16 cellular contexts compared by ENCODE assay signal in the genomic region with DNA sequence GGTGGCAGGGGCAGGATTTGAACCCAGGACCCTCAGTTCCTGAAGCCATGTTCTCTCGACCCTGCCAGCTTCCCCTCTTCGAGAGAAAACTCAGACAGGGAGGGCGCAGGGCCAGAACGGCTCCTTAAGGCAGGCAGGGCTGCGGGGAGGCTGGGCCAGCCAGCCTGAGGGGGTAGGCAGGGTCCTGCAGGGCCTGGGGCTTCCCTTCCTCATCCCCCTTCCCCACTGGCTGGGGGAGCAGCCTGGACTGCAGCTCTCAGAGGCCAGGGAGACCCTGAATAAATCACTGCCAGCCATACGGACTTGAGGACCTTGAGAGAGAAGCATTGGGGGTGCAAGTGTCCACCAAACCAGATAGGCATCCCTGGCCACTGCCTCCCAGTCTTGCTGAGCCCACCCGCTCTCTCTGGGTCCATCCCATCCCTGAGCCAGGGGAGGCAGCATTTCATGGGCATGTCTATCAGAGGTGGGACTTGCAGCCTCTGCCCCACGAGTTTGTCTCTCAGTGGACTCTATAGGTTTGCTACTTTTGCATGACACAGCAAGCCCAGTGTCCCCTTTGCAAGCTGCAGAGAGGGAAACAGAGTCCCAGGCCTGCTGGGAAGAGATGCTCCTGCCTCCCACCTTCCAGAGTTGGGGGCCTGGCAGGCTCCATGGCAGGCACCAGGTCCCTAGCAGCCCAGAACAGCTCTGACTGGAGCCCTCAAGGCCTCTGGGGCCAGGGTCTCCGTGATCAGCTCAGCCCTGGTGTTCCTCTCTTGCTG.
"Had no signal": no experiment of that assay in that cellular context is flagged by ENCODE, and none has a peak within 500 bp of the region (broad histone marks: within the 10 kb centered on the region; RNA-seq: fewer than 3 reads in every experiment).

No MANE protein-coding gene starts in this region.

- H3K27me3 Mint-ChIP-seq: activated CD8-positive, alpha-beta memory T cell treated with anti-CD3 and anti-CD28 coated beads, Interleukin-2, amount 10 ng/mL, durations not matched to agents 7 days and 5 days had no signal

- H3K4me3 Mint-ChIP-seq: activated CD8-positive, alpha-beta memory T cell treated with anti-CD3 and anti-CD28 coated beads, Interleukin-2, amount 10 ng/mL, durations not matched to agents 7 days and 5 days; activated naive CD4-positive, alpha-beta T cell treated with anti-CD3 and anti-CD28 coated beads, Interleukin-2, amount 10 ng/mL, durations not matched to agents 7 days and 5 days; activated T-cell treated with anti-CD3 and anti-CD28 coated beads, Interleukin-2, amount 50 U/mL, for 24 hours; memory B cell; naive thymus-derived CD8-positive, alpha-beta T cell had no signal

- H3K27ac ChIP-seq: ascending aorta, breast epithelium, left ventricle myocardium inferior, right atrium auricular region, thyroid gland had no signal

- H3K4me3 ChIP-seq: ascending aorta, breast epithelium, left ventricle myocardium inferior, right atrium auricular region, thyroid gland had no signal

- H3K36me3 Mint-ChIP-seq: activated CD8-positive, alpha-beta memory T cell treated with anti-CD3 and anti-CD28 coated beads, Interleukin-2, amount 10 ng/mL, durations not matched to agents 7 days and 5 days; activated naive CD4-positive, alpha-beta T cell treated with anti-CD3 and anti-CD28 coated beads, Interleukin-2, amount 10 ng/mL, durations not matched to agents 7 days and 5 days; naive thymus-derived CD8-positive, alpha-beta T cell had no signal

- H3K36me3 ChIP-seq: ascending aorta, breast epithelium, left ventricle myocardium inferior, right atrium auricular region, thyroid gland had no signal

- H3K9me3 ChIP-seq: ascending aorta, breast epithelium, left ventricle myocardium inferior, right atrium auricular region, thyroid gland had no signal

- H3K4me1 ChIP-seq: ascending aorta, breast epithelium, left ventricle myocardium inferior, right atrium auricular region, thyroid gland had no signal

- H3K4me1 Mint-ChIP-seq: activated CD8-positive, alpha-beta memory T cell treated with anti-CD3 and anti-CD28 coated beads, Interleukin-2, amount 10 ng/mL, durations not matched to agents 7 days and 5 days; activated naive CD4-positive, alpha-beta T cell treated with anti-CD3 and anti-CD28 coated beads, Interleukin-2, amount 10 ng/mL, durations not matched to agents 7 days and 5 days had no signal

- ATAC-seq: activated CD8-positive, alpha-beta memory T cell treated with anti-CD3 and anti-CD28 coated beads, Interleukin-2, amount 10 ng/mL, durations not matched to agents 7 days and 5 days; esophagus mucosa; naive thymus-derived CD8-positive, alpha-beta T cell had no signal

- DNase-seq: activated CD4-positive, alpha-beta T cell treated with anti-CD3 and anti-CD28 coated beads, Interleukin-2, amount 50 U/mL, for 48 hours; activated CD4-positive, CD25-positive, alpha-beta regulatory T cell treated with anti-CD3 and anti-CD28 coated beads, Interleukin-2, amount 50 U/mL, for 72 hours; activated CD8-positive, alpha-beta memory T cell treated with anti-CD3 and anti-CD28 coated beads, Interleukin-2, amount 10 ng/mL, durations not matched to agents 7 days and 5 days; activated naive CD4-positive, alpha-beta T cell treated with anti-CD3 and anti-CD28 coated beads, Interleukin-2, amount 10 ng/mL, durations not matched to agents 7 days and 5 days; activated T-cell treated with anti-CD3 and anti-CD28 coated beads, Interleukin-2, amount 50 U/mL, for 24 hours; kidney; left ventricle myocardium inferior; T-helper 1 cell; T1000; thyroid gland had no signal

- H3K27me3 ChIP-seq: ascending aorta, right atrium auricular region, thyroid gland had no signal

- H3K9me3 Mint-ChIP-seq: activated naive CD4-positive, alpha-beta T cell treated with anti-CD3 and anti-CD28 coated beads, Interleukin-2, amount 10 ng/mL, durations not matched to agents 7 days and 5 days; activated T-cell treated with anti-CD3 and anti-CD28 coated beads, Interleukin-2, amount 50 U/mL, for 24 hours; naive thymus-derived CD8-positive, alpha-beta T cell had no signal

- H3K27ac Mint-ChIP-seq: activated CD8-positive, alpha-beta memory T cell treated with anti-CD3 and anti-CD28 coated beads, Interleukin-2, amount 10 ng/mL, durations not matched to agents 7 days and 5 days; activated naive CD4-positive, alpha-beta T cell treated with anti-CD3 and anti-CD28 coated beads, Interleukin-2, amount 10 ng/mL, durations not matched to agents 7 days and 5 days; activated T-cell treated with anti-CD3 and anti-CD28 coated beads, Interleukin-2, amount 50 U/mL, for 24 hours; memory B cell; naive thymus-derived CD8-positive, alpha-beta T cell had no signal
